Comparison of ENCODE assay signal across 23 cellular contexts in the genomic region with DNA sequence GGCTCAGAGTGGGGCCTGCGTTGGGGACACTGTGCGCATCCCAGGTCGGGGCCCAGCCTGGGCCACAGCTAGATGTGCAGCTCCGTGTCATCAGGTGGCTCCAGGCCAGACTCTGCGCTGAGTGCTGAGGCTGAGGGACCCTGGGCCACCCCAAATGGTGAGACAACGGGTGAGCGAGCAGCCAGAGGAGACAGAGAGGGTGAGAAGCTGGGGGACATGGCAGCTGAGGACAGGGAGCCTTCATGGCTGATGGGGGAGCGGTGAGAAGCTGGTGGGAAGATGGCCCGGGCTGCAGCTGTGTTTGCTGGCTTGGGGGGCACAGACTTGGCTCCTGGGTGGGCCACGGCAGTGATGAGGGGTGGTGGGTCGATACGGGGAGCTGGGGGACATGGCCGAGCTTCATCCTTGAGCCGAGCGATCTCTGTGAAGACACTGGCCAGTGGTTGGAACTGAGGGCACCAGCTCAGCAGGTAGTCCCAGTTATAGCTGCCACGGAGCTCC. TPM values are rescaled to one million over a fixed set of nuclear protein-coding genes. Genes with fewer than 3 reads are reported as not detected.
DNase-seq lines count a peak whose midpoint lies in the region; ATAC-seq, FAIRE-seq and TF ChIP-seq lines count a peak whose summit lies in the region.
"Had no signal": no experiment of that assay in that cellular context is flagged by ENCODE, and none has a peak within 500 bp of the region (broad histone marks: within the 10 kb centered on the region; RNA-seq: fewer than 3 reads in every experiment).

No MANE protein-coding gene starts in this region.

- H3K27ac ChIP-seq in small intestine (ENCODE audit: low read depth in 1 of 2, low read length in 1 of 2) (no peak overlapping the region), H9 (ENCODE audit: insufficient read length, low read depth, low read length) (no peak overlapping the region)
- H3K27ac ChIP-seq: A549, GM23248, RWPE1 had no signal

- H3K4ac ChIP-seq in H9 (ENCODE audit: low read depth, low read length): no peak overlapping the region

- no peaks in the 10 kb centered on the region for H3K27me3 ChIP-seq in iPS-15b (ENCODE audit: control insufficient read depth, insufficient read depth, low read length)
- no peaks in the 10 kb centered on the region for H3K27me3 ChIP-seq in small intestine (ENCODE audit: control insufficient read depth in 2 of 2, insufficient read depth in 2 of 2, low read length in 2 of 2)
- H3K27me3 ChIP-seq in H9 (ENCODE audit: insufficient read depth, low read length): no peaks in the 10 kb centered on the region

- intact Hi-C loops in cardiac septum (cut with DNase I): no loop called here
- intact Hi-C loops in left cardiac atrium (cut with DNase I): loop anchor here in 1 of 2 donors (5.0 kb wide), 1 partner anchor 61 kb away; a partner anchor contains a TSS
- intact Hi-C loops in posterior vena cava (cut with DNase I): no loop called here

- peaks cover 8% of the 10 kb centered on the region for H3K23me2 ChIP-seq in H9 (ENCODE audit: insufficient read length, low read depth, low read length, poor library complexity, severe bottlenecking)

- no peaks in the 10 kb centered on the region for H3K9me3 Mint-ChIP-seq in H9
- H3K9me3 Mint-ChIP-seq: CD4-positive, CD25-positive, alpha-beta regulatory T cell had no signal

- H3K79me2 ChIP-seq in H9 (ENCODE audit: insufficient read depth, low read length): no peaks in the 10 kb centered on the region

- no peak for FAIRE-seq in small intestine (lab: Jason Lieb, UNC)
- FAIRE-seq: A549, GM18507 had no signal

- no peaks in the 10 kb centered on the region for H3K79me1 ChIP-seq in H9 (ENCODE audit: insufficient read depth, low read depth, low read length, poor library complexity, severe bottlenecking)

- H3K14ac ChIP-seq in H9 (ENCODE audit: insufficient read depth, low read length): no peak overlapping the region

- no peak overlapping the region for H4K8ac ChIP-seq in H9 (replicated peaks; ENCODE audit: insufficient read length, low read depth, low read length)

- peaks cover 0 to 14% (median 7%) of the 10 kb centered on the region in 3 experiments; a peak in 6 of 7 replicates for H3K36me3 Mint-ChIP-seq in H9 (ENCODE audit: insufficient read depth in 1 of 3, low read depth in 3 of 3)

- H4K91ac ChIP-seq in H9 (ENCODE audit: insufficient read length, low read depth, low read length): no peak overlapping the region

- H2BK20ac ChIP-seq in H9 (ENCODE audit: low read depth, low read length, poor library complexity, severe bottlenecking): no peak overlapping the region

- no peak overlapping the region for H2BK5ac ChIP-seq in H9 (ENCODE audit: insufficient read length, low read length)

- DNase-seq in cardiac septum (ENCODE audit: low spot score) (peak; percentile 62), left cardiac atrium (no peak), posterior vena cava (ENCODE audit: low spot score) (peak; percentile 72), NCI-H187 treated with DMSO at 0.1 percent for 48 hours (lab: John Stamatoyannopoulos, UW) (no peak), G401 (ENCODE audit: low spot score) (no peak), small intestine (no peak), H9 (no peak)
- DNase-seq: CD4-positive, CD25-positive, alpha-beta regulatory T cell; GM23248; HCEC 1CT; KG1; NCI-H1105; NCI-H2029 treated with DMSO at 0.1 percent for 48 hours; NCI-H226; NCI-H510A treated with DMSO at 0.1 percent for 48 hours; NCI-H748 treated with DMSO at 0.1 percent for 48 hours; NK-92 treated with Interleukin-12 subunit alpha and Interleukin-12 subunit beta, amount 100 ng/mL, for 24 hours; SIG-M5 had no signal

- ATAC-seq in left cardiac atrium: no peak
- ATAC-seq: A549 had no signal

- no peak overlapping the region for H2BK15ac ChIP-seq in H9 (ENCODE audit: low read depth, low read length)

- H3K4me2 ChIP-seq in H9 (ENCODE audit: insufficient read depth, insufficient read length, low read length): no peak overlapping the region
- H3K4me2 ChIP-seq: A549 had no signal

- H3K4me3 ChIP-seq in iPS-15b (ENCODE audit: low read depth, low read length): no peak overlapping the region
- H3K4me3 ChIP-seq in small intestine (ENCODE audit: low read depth in 1 of 2, low read length in 2 of 2): no peak overlapping the region
- H3K4me3 ChIP-seq: A549, GM23248 had no signal

- WGBS in small intestine, 3 donors: 85 to 90% (median 87%) methylated on average over 16 of the region's 16 CpGs
- WGBS in H9 (ENCODE audit: extremely low coverage, insufficient read length, low lambda C conversion rate): no CpG with 5 or more reads among the region's 16 CpGs

- H3K27ac Mint-ChIP-seq in H9: 0 out of 7 replicates have a peak overlapping the region, but pooled peaks of 1 of the 3 experiments have one; percentile 8
- H3K27ac Mint-ChIP-seq: B cell had no signal

- H3K36me3 ChIP-seq in iPS-15b (ENCODE audit: control insufficient read depth, insufficient read depth, low read length) (peaks cover 8% of the 10 kb centered on the region), small intestine (ENCODE audit: control insufficient read depth in 2 of 2, insufficient read depth in 2 of 2, low read length in 2 of 2) (no peaks in the 10 kb centered on the region)

- H4K5ac ChIP-seq in H9 (ENCODE audit: insufficient read length, low read depth, low read length): no peak overlapping the region

- no peak overlapping the region for H2BK12ac ChIP-seq in H9 (ENCODE audit: insufficient read length, low read depth, low read length)

- peak overlapping the region; percentile 32 for H3K9ac ChIP-seq in iPS-15b (ENCODE audit: low read depth, low read length)
- no peak overlapping the region for H3K9ac ChIP-seq in H9 (ENCODE audit: extremely low read depth, insufficient read length, low read length)
- H3K9ac ChIP-seq: GM23248 had no signal

- no peak overlapping the region for H3K23ac ChIP-seq in H9 (ENCODE audit: insufficient read length, low read depth, low read length)

- TF ChIP-seq CTCF in H9 (conservative IDR thresholded peaks at IDR 0.05): no peak

- no peak overlapping the region for H2AFZ ChIP-seq in H9 (ENCODE audit: low read length)
- H2AFZ ChIP-seq: GM23248 had no signal

- H3K9me3 ChIP-seq in iPS-15b (ENCODE audit: control insufficient read depth, insufficient read depth, low read length) (no peaks in the 10 kb centered on the region), small intestine (ENCODE audit: control insufficient read depth, low read depth) (no peaks in the 10 kb centered on the region), H9 (ENCODE audit: control insufficient read depth, low read depth, low read length) (no peaks in the 10 kb centered on the region)
- H3K9me3 ChIP-seq: A549 had no signal

- in situ Hi-C loops in G401 (cut with HindIII; ENCODE audit: low sequenced_read_pairs): no loop called here

- H3K4me1 ChIP-seq in iPS-15b (ENCODE audit: control insufficient read depth, insufficient read depth, low read length) (no peaks in the 10 kb centered on the region), small intestine (ENCODE audit: control insufficient read depth in 2 of 2, insufficient read depth in 1 of 2, low read depth in 1 of 2, low read length in 1 of 2) (peaks cover 2 to 3% of the 10 kb centered on the region in 2 donors), H9 (ENCODE audit: insufficient read depth, low read length) (no peaks in the 10 kb centered on the region)

- H4K20me1 ChIP-seq in H9 (ENCODE audit: control insufficient read depth, insufficient read depth, insufficient read length): no peaks in the 10 kb centered on the region

- no peak overlapping the region for H3K18ac ChIP-seq in H9 (ENCODE audit: insufficient read length, low read depth, low read length)

- H2AK5ac ChIP-seq in H9 (ENCODE audit: insufficient read length, low read length): no peak overlapping the region

- H3K56ac ChIP-seq in H9 (ENCODE audit: insufficient read length, low read depth, low read length): no peak overlapping the region

- H3K4me1 Mint-ChIP-seq in H9: no peaks in the 10 kb centered on the region; a peak in 2 of 4 replicates

- H2BK120ac ChIP-seq in H9 (ENCODE audit: low read depth, low read length, poor library complexity, severe bottlenecking): no peak overlapping the region

- no peak overlapping the region for H3K4me3 Mint-ChIP-seq in H9
- H3K4me3 Mint-ChIP-seq: B cell; CD4-positive, CD25-positive, alpha-beta regulatory T cell had no signal

- no peak overlapping the region for H3T11ph ChIP-seq in H9 (ENCODE audit: low read length)

- no peaks in the 10 kb centered on the region for H3K27me3 Mint-ChIP-seq in H9 (ENCODE audit: low read depth)
- H3K27me3 Mint-ChIP-seq: B cell; CD4-positive, CD25-positive, alpha-beta regulatory T cell had no signal

RNA-seq across cellular contexts. Expression of a gene that starts 2.5 kb away (rescaled TPM):
- total RNA-seq in cardiac septum: 72.0 TPM
- total RNA-seq in left cardiac atrium: 10 to 100 TPM; 69.5 to 87.7 TPM
- total RNA-seq in posterior vena cava: 100 to 1,000 TPM in 1 of 2 donors, 10 to 100 TPM in 1; 80.9 to 137 TPM
- 9.8 and 26.9 TPM in 2 replicates for total RNA-seq in G401 (2014; rRNA removed; shearing (Covaris generic))
- polyA plus RNA-seq in small intestine: 10 to 100 TPM; 25.4 to 43.9 (median 25.5) TPM
- total RNA-seq in H9 (2021): 37.2 and 37.5 TPM in 2 replicates

RNA-seq across cellular contexts. Expression of a gene that starts 9.7 kb away (rescaled TPM):
- 126 TPM for total RNA-seq in cardiac septum
- total RNA-seq in left cardiac atrium: 100 to 1,000 TPM; 102 to 105 TPM
- total RNA-seq in posterior vena cava: 100 to 1,000 TPM in 1 of 2 donors, 10 to 100 TPM in 1; 85.9 to 107 TPM
- 62.1 and 64.5 TPM in 2 replicates for total RNA-seq in G401 (2014; rRNA removed; shearing (Covaris generic))
- polyA plus RNA-seq in small intestine: 100 to 1,000 TPM in 2 of 3 donors, 10 to 100 TPM in 1; 62.6 to 133 (median 114) TPM
- 198 and 207 TPM in 2 replicates for total RNA-seq in H9 (2021)

RNA-seq across cellular contexts. Expression of a gene that starts 18.2 kb away (rescaled TPM):
- total RNA-seq in cardiac septum (229 TPM), left cardiac atrium (100 to 1,000 TPM; 166 to 183 TPM), posterior vena cava (100 to 1,000 TPM; 340 to 384 TPM), H9 (2021) (96.2 and 100 TPM in 2 replicates)
- 112 and 149 TPM in 2 replicates for total RNA-seq in G401 (2014; rRNA removed; shearing (Covaris generic))
- 10 to 100 TPM; 73.9 to 97.3 (median 88.9) TPM for polyA plus RNA-seq in small intestine

RNA-seq across cellular contexts. Expression of a gene that starts 18.3 kb away (rescaled TPM):
- total RNA-seq in cardiac septum (21.3 TPM), left cardiac atrium (10 to 100 TPM; 14.2 to 18.0 TPM), posterior vena cava (10 to 100 TPM; 16.6 to 17.6 TPM), H9 (2021) (14.2 and 16.0 TPM in 2 replicates)
- 20.3 and 22.2 TPM in 2 replicates for total RNA-seq in G401 (2014; rRNA removed; shearing (Covaris generic))
- 10 to 100 TPM; 15.9 to 28.4 (median 16.0) TPM for polyA plus RNA-seq in small intestine

RNA-seq across cellular contexts. Expression of a gene that starts 33.8 kb away (rescaled TPM):
- total RNA-seq in cardiac septum: 9.2 TPM
- total RNA-seq in left cardiac atrium: 10 to 100 TPM; 14.4 to 15.8 TPM
- total RNA-seq in posterior vena cava: 10 to 100 TPM; 28.9 to 42.3 TPM
- 0.17 and 0.25 TPM in 2 replicates for total RNA-seq in G401 (2014; rRNA removed; shearing (Covaris generic))
- 1 to 10 TPM in 1 of 3 donors, under 1 TPM in 2; under 0.01 to 7.0 (median 0.27) TPM for polyA plus RNA-seq in small intestine
- 12.2 and 12.5 TPM in 2 replicates for total RNA-seq in H9 (2021)

Comparison
In these comparisons a context has a peak if more than half of its experiments do, and no peak if none do; other contexts are left out.
1. DNase-seq: peak in cardiac septum (single experiment) and posterior vena cava (single experiment); none in left cardiac atrium (single experiment), NCI-H187 treated with DMSO at 0.1 percent for 48 hours (single experiment), G401 (single experiment), small intestine (single experiment) and H9 (single experiment).